In the genomic region with DNA sequence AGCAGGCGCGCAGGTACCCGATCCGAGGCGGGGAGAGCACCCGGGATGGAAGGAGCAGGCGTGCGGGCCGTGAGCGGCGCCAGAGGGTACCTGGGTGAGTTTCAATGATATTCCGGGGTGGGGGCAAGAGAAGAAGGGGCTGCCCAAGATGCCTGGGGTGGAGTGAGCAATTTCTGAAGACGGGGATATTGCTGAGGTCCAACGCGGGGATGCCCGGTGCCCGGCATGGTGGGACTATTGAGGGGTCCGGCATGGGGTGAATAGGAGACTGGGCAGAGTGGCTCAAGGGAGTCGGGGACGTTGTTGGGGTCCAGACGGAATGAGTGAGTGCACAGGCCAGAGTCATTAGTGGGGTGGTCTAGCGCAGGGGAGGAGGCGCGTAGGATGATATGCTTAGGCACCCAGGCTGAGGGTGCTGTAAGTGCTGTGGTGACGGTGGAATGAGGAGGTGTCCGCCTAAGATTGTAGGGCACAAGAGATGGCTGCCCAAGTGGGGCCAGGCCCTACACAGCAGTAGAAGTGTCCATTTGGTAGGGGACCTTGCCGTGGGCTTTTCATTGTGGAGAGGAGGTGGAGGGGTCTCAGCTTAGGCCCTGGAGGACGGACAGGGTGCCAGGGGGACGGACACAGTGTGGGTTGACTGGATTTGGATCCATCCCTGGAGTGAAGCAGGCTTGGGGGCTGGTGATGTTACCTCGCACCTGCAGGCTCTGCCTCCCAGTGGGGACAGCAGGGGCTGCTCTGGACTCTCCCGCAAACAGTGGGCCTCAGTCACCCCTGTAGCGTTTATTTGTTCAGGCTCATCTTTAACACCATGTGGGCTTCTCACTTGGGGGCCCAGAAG, we compare ENCODE assay signal across 8 cellular contexts. TPM values are rescaled to one million over a fixed set of nuclear protein-coding genes. Genes with fewer than 3 reads are reported as not detected.
DNase-seq lines count a peak whose midpoint lies in the region; ATAC-seq and TF ChIP-seq lines count a peak whose summit lies in the region.

No MANE protein-coding gene starts in this region.

- H3K27ac ChIP-seq in RWPE2 (ENCODE audit: poor library complexity, severe bottlenecking) (no peak overlapping the region), esophagus squamous epithelium (peak overlapping the region; percentile 82 to 96 (median 90)), neutrophil (peak overlapping the region; percentile 84)

- ATAC-seq in RWPE2 (ENCODE audit: low read depth): peak; percentile 3; the same call in 1 of the 3 replicates

- TF ChIP-seq CTCF in RWPE2 (IDR thresholded peaks at IDR 0.05; ENCODE audit: poor library complexity, severe bottlenecking): no peak
- TF ChIP-seq CTCF in esophagus squamous epithelium (IDR thresholded peaks at IDR 0.05): no peak
- TF ChIP-seq CTCF in neutrophil (IDR thresholded peaks at IDR 0.05): no peak

- DNase-seq in D341Med (ENCODE audit: low spot score) (peak; percentile 17), RWPE2 (ENCODE audit: low spot score) (no peak), esophagus squamous epithelium (lab: John Stamatoyannopoulos, UW) (no peak), G401 (ENCODE audit: low spot score) (no peak), NOMO-1 treated with DMSO at 0.1 percent for 48 hours (lab: John Stamatoyannopoulos, UW; ENCODE audit: unreplicated experiment) (no peak), DMS79 (lab: John Stamatoyannopoulos, UW) (no peak), SK-N-DZ (ENCODE audit: low spot score) (no peak)

- no peaks in the 10 kb centered on the region for H3K27me3 ChIP-seq in RWPE2 (ENCODE audit: insufficient read depth, poor library complexity, severe bottlenecking)
- no peaks in the 10 kb centered on the region for H3K27me3 ChIP-seq in esophagus squamous epithelium
- H3K27me3 ChIP-seq in neutrophil: no peaks in the 10 kb centered on the region

- H3K4me1 ChIP-seq in RWPE2 (ENCODE audit: insufficient read depth, poor library complexity, severe bottlenecking) (no peaks in the 10 kb centered on the region), esophagus squamous epithelium (peaks cover 15 to 45% (median 18%) of the 10 kb centered on the region in 3 donors), neutrophil (ENCODE audit: control insufficient read depth in 1 of 2, insufficient read depth in 1 of 2, low read depth in 1 of 2, low read length in 1 of 2) (peaks cover 21 to 26% of the 10 kb centered on the region in 2 experiments)

- WGBS in esophagus squamous epithelium, 2 donors: 7% methylated on average over 24 to 26 of the region's 32 CpGs

- no peak for TF ChIP-seq POLR2A in esophagus squamous epithelium (IDR thresholded peaks at IDR 0.05)

- H3K4me3 ChIP-seq in RWPE2 (ENCODE audit: severe bottlenecking): peak overlapping the region; percentile 93
- H3K4me3 ChIP-seq in esophagus squamous epithelium: peak overlapping the region; percentile 76 to 98 (median 90)
- peak overlapping the region; percentile 93 to 98 for H3K4me3 ChIP-seq in neutrophil (ENCODE audit: low read depth in 1 of 2, low read length in 1 of 2)

- intact Hi-C loops in esophagus squamous epithelium (cut with DNase I): no loop called here

- H3K9me3 ChIP-seq in RWPE2 (ENCODE audit: severe bottlenecking) (no peaks in the 10 kb centered on the region), esophagus squamous epithelium (no peaks in the 10 kb centered on the region), neutrophil (no peaks in the 10 kb centered on the region)

- in situ Hi-C loops in G401 (cut with HindIII; ENCODE audit: low sequenced_read_pairs): no loop called here

- peaks cover 22% of the 10 kb centered on the region for H3K36me3 ChIP-seq in RWPE2 (ENCODE audit: low read depth)
- peaks cover 3 to 26% (median 6%) of the 10 kb centered on the region in 3 donors for H3K36me3 ChIP-seq in esophagus squamous epithelium
- H3K36me3 ChIP-seq in neutrophil: peaks cover 13% of the 10 kb centered on the region

RNA-seq across cellular contexts. Expression of gene MIGA2, which starts 0.7 kb away (rescaled TPM):
- 10 to 100 TPM; 27.5 to 49.3 (median 29.8) TPM for total RNA-seq in esophagus squamous epithelium
- total RNA-seq in G401 (2014; rRNA removed; shearing (Covaris generic)): 7.8 and 20.5 TPM in 2 replicates
- polyA plus RNA-seq in SK-N-DZ (2014; cell fraction: cytosol; rRNA removed): 23.2 and 35.4 TPM in 2 replicates
- 214 and 304 TPM in 2 replicates for polyA plus RNA-seq in SK-N-DZ (2014; cell fraction: nucleus; rRNA removed)

RNA-seq across cellular contexts. Expression of gene SH3GLB2, which starts 9.0 kb away (rescaled TPM):
- 100 to 1,000 TPM in 2 of 4 donors, 10 to 100 TPM in 2; 70.3 to 169 (median 113) TPM for total RNA-seq in esophagus squamous epithelium
- total RNA-seq in G401 (2014; rRNA removed; shearing (Covaris generic)): 43.6 and 54.3 TPM in 2 replicates
- 92.3 and 111 TPM in 2 replicates for polyA plus RNA-seq in SK-N-DZ (2014; cell fraction: cytosol; rRNA removed)
- polyA plus RNA-seq in SK-N-DZ (2014; cell fraction: nucleus; rRNA removed): 585 and 610 TPM in 2 replicates

RNA-seq across cellular contexts. Expression of gene DOLPP1, which starts 43.8 kb away (rescaled TPM):
- total RNA-seq in esophagus squamous epithelium: 10 to 100 TPM in 3 of 4 donors, 1 to 10 TPM in 1; 9.7 to 23.0 (median 19.3) TPM
- 24.4 and 29.1 TPM in 2 replicates for total RNA-seq in G401 (2014; rRNA removed; shearing (Covaris generic))
- 56.8 and 59.2 TPM in 2 replicates for polyA plus RNA-seq in SK-N-DZ (2014; cell fraction: cytosol; rRNA removed)
- 39.0 and 39.1 TPM in 2 replicates for polyA plus RNA-seq in SK-N-DZ (2014; cell fraction: nucleus; rRNA removed)
